ENCODE assay signal across 13 cellular contexts in genomic region chr10:69960606-69961167, GRCh38.
A peak's percentile ranks its signal among the peaks of the same experiment; 100 is the strongest.
DNase-seq lines count a peak whose midpoint lies in the region; ATAC-seq and TF ChIP-seq lines count a peak whose summit lies in the region.
"Had no signal": no experiment of that assay in that cellular context is flagged by ENCODE, and none has a peak within 500 bp of the region (broad histone marks: within the 10 kb centered on the region; RNA-seq: fewer than 3 reads in every experiment).

No MANE protein-coding gene starts in this region.

- POLR2A ChIA-PET in OCI-LY7 (lab: Charles Lee) = no interaction called here
- POLR2A ChIA-PET in activated CD4-positive, alpha-beta memory T cell treated with anti-CD3 and anti-CD28 coated beads, Interleukin-2, amount 10 ng/mL, durations not matched to agents 7 days and 5 days (lab: Charles Lee) = no interaction called here

- H3K36me3 Mint-ChIP-seq in CD14-positive monocyte = no peaks in the 10 kb centered on the region
- H3K36me3 Mint-ChIP-seq in stimulated activated memory B cell treated with anti-CD40 and anti-IgM and Interleukin-4, amounts not matched to agents 10 μg/mL and 1 μg/mL and 100 μg/mL, for 72 hours = no peaks in the 10 kb centered on the region
- no peaks in the 10 kb centered on the region for H3K36me3 Mint-ChIP-seq in activated CD4-positive, alpha-beta memory T cell treated with anti-CD3 and anti-CD28 coated beads, Interleukin-2, amount 10 ng/mL, durations not matched to agents 7 days and 5 days (ENCODE audit: low read depth)

- H3K27ac ChIP-seq in OCI-LY7 (ENCODE audit: low read depth, low read length, poor library complexity, severe bottlenecking) = peak overlapping the region; percentile 50
- H3K27ac ChIP-seq: GM23248 had no signal

- H3K9me2 ChIP-seq in OCI-LY7 (ENCODE audit: insufficient read depth, low read length) = no peaks in the 10 kb centered on the region

- no peaks in the 10 kb centered on the region for H3K36me3 ChIP-seq in OCI-LY7 (ENCODE audit: insufficient read depth, low read length)
- H3K36me3 ChIP-seq: BE2C had no signal

- H3K9me3 Mint-ChIP-seq in CD14-positive monocyte = peaks cover 0 to 2% (median 0%) of the 10 kb centered on the region in 7 donors
- H3K9me3 Mint-ChIP-seq in stimulated activated memory B cell treated with anti-CD40 and anti-IgM and Interleukin-4, amounts not matched to agents 10 μg/mL and 1 μg/mL and 100 μg/mL, for 72 hours = no peaks in the 10 kb centered on the region
- no peaks in the 10 kb centered on the region for H3K9me3 Mint-ChIP-seq in activated CD4-positive, alpha-beta memory T cell treated with anti-CD3 and anti-CD28 coated beads, Interleukin-2, amount 10 ng/mL, durations not matched to agents 7 days and 5 days

- H3K4me3 ChIP-seq in OCI-LY7 (ENCODE audit: low read depth, low read length, poor library complexity, severe bottlenecking) = no peak overlapping the region
- H3K4me3 ChIP-seq: GM23248, K562 had no signal

- H3K4me2 ChIP-seq in OCI-LY7 (ENCODE audit: low read length) = no peak overlapping the region

- CTCF ChIA-PET in OCI-LY7 (lab: Charles Lee; ENCODE audit: unreplicated experiment) = interaction anchor here (0.8 kb wide), 1 partner anchor 10 kb away, joined by 3 read pairs; no protein-coding TSS in a partner anchor
- CTCF ChIA-PET in activated CD4-positive, alpha-beta memory T cell treated with anti-CD3 and anti-CD28 coated beads, Interleukin-2, amount 10 ng/mL, durations not matched to agents 7 days and 5 days (lab: Charles Lee) = interaction anchor here (0.8 to 1.5 kb wide), 5 partner anchors 9 to 316 kb away, joined by 3 to 4 read pairs (median 3); partner anchors contain the start of gene TYSND1

- no peak for ATAC-seq in stimulated activated memory B cell treated with anti-CD40 and anti-IgM and Interleukin-4, amounts not matched to agents 10 μg/mL and 1 μg/mL and 100 μg/mL, for 72 hours
- no peak for ATAC-seq in left lobe of liver

- H3K4me1 Mint-ChIP-seq in CD14-positive monocyte = peaks cover 49% of the 10 kb centered on the region
- peaks cover 49% of the 10 kb centered on the region for H3K4me1 Mint-ChIP-seq in stimulated activated memory B cell treated with anti-CD40 and anti-IgM and Interleukin-4, amounts not matched to agents 10 μg/mL and 1 μg/mL and 100 μg/mL, for 72 hours
- no peaks in the 10 kb centered on the region for H3K4me1 Mint-ChIP-seq in activated CD4-positive, alpha-beta memory T cell treated with anti-CD3 and anti-CD28 coated beads, Interleukin-2, amount 10 ng/mL, durations not matched to agents 7 days and 5 days

- H4K20me1 ChIP-seq in OCI-LY7 (ENCODE audit: insufficient read depth, low read length) = no peaks in the 10 kb centered on the region

- intact Hi-C loops in CD14-positive monocyte (cut with micrococcal nuclease) (no loop called here), OCI-LY7 (cut with micrococcal nuclease; ENCODE audit: unreplicated experiment) (no loop called here)

- BruUV-seq in OCI-LY7 (replicated peaks; lab: Mats Ljungman, UMichigan) = no TSS peak

- no peaks in the 10 kb centered on the region for H3K79me2 ChIP-seq in OCI-LY7 (ENCODE audit: insufficient read depth, low read depth, low read length)

- H3K27me3 Mint-ChIP-seq in CD14-positive monocyte (ENCODE audit: low read depth in 3 of 3) = peaks cover 4 to 6% (median 5%) of the 10 kb centered on the region in 3 donors
- peaks cover 41% of the 10 kb centered on the region for H3K27me3 Mint-ChIP-seq in stimulated activated memory B cell treated with anti-CD40 and anti-IgM and Interleukin-4, amounts not matched to agents 10 μg/mL and 1 μg/mL and 100 μg/mL, for 72 hours
- H3K27me3 Mint-ChIP-seq in activated CD4-positive, alpha-beta memory T cell treated with anti-CD3 and anti-CD28 coated beads, Interleukin-2, amount 10 ng/mL, durations not matched to agents 7 days and 5 days = peaks cover 16% of the 10 kb centered on the region

- H3K27ac Mint-ChIP-seq in CD14-positive monocyte = peak overlapping the region; percentile 54 to 94 (median 77)
- peak overlapping the region; percentile 92 for H3K27ac Mint-ChIP-seq in stimulated activated memory B cell treated with anti-CD40 and anti-IgM and Interleukin-4, amounts not matched to agents 10 μg/mL and 1 μg/mL and 100 μg/mL, for 72 hours
- H3K27ac Mint-ChIP-seq in activated CD4-positive, alpha-beta memory T cell treated with anti-CD3 and anti-CD28 coated beads, Interleukin-2, amount 10 ng/mL, durations not matched to agents 7 days and 5 days = no peak overlapping the region

- TF ChIP-seq CTCF in CD14-positive monocyte (IDR thresholded peaks at IDR 0.05) (no peak), OCI-LY7 (conservative IDR thresholded peaks at IDR 0.05; ENCODE audit: low read length) (no peak)

- H2AFZ ChIP-seq in OCI-LY7 (ENCODE audit: low read length) = peak overlapping the region; percentile 20; the same call in 1 of the 2 replicates
- H2AFZ ChIP-seq: GM23248 had no signal

- no peaks in the 10 kb centered on the region for H3K9me3 ChIP-seq in OCI-LY7 (ENCODE audit: low read length)
- H3K9me3 ChIP-seq: BE2C had no signal

- H3K4me3 Mint-ChIP-seq in CD14-positive monocyte = no peak overlapping the region
- no peak overlapping the region for H3K4me3 Mint-ChIP-seq in stimulated activated memory B cell treated with anti-CD40 and anti-IgM and Interleukin-4, amounts not matched to agents 10 μg/mL and 1 μg/mL and 100 μg/mL, for 72 hours
- no peak overlapping the region for H3K4me3 Mint-ChIP-seq in activated CD4-positive, alpha-beta memory T cell treated with anti-CD3 and anti-CD28 coated beads, Interleukin-2, amount 10 ng/mL, durations not matched to agents 7 days and 5 days

- DNase-seq in CD14-positive monocyte (ENCODE audit: low spot score) = no peak
- DNase-seq in OCI-LY7 (ENCODE audit: low spot score) = no peak
- peak; percentile 53 for DNase-seq in kidney tubule cell (ENCODE audit: low spot score)
- DNase-seq in activated CD4-positive, alpha-beta memory T cell treated with anti-CD3 and anti-CD28 coated beads, Interleukin-2, amount 10 ng/mL, durations not matched to agents 7 days and 5 days = no peak
- no peak for DNase-seq in left lobe of liver (ENCODE audit: low spot score)
- DNase-seq in hippocampal formation (lab: John Stamatoyannopoulos, UW) = no peak
- DNase-seq: BE2C, DND-41, GM23248, NCI-H187 treated with DMSO at 0.1 percent for 48 hours, NCI-H748 treated with DMSO at 0.1 percent for 48 hours had no signal

- peaks cover 47% of the 10 kb centered on the region for H3K4me1 ChIP-seq in OCI-LY7 (ENCODE audit: insufficient read depth, low read length, poor library complexity, severe bottlenecking)
- H3K4me1 ChIP-seq: BE2C had no signal
